Comparison of ENCODE assay signal across 14 cellular contexts in the genomic region with DNA sequence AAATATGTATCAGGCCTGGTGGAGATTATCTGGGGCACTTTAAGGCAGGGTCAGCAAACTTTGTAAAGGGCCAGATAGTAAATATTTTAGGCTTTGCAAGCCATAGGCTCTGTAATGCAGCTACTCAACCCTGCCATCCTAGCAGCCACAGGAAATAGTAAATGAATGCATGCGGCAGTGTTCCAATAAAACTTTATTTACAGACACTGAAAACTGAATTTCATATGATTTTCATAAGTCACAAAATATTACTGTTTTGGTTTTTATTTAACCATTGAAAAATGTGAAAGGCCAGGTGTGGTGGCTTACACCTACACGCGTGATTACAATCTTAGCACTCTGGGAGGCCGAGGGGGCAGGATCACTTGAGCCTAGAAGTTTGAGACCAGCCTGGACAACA.
"Had no signal": no experiment of that assay in that cellular context is flagged by ENCODE, and none has a peak within 500 bp of the region (broad histone marks: within the 10 kb centered on the region; RNA-seq: fewer than 3 reads in every experiment).

No MANE protein-coding gene starts in this region.

- H3K27me3 ChIP-seq: adrenal gland, dorsolateral prefrontal cortex, left lung, right atrium auricular region, tibial nerve, uterus had no signal

- H3K36me3 ChIP-seq: adrenal gland, left lung, right atrium auricular region, tibial nerve, uterus had no signal

- H3K4me3 ChIP-seq: adrenal gland, dorsolateral prefrontal cortex, left lung, right atrium auricular region, tibial nerve, uterus had no signal

- H3K4me3 Mint-ChIP-seq: activated naive CD4-positive, alpha-beta T cell treated with anti-CD3 and anti-CD28 coated beads, Interleukin-2, amount 50 U/mL, for 24 hours; endodermal cell; stimulated activated naive B cell treated with anti-CD40 and anti-IgM and Interleukin-4, amounts not matched to agents 10 μg/mL and 1 μg/mL and 100 μg/mL, for 72 hours had no signal

- H3K27ac ChIP-seq: adrenal gland, right atrium auricular region, tibial nerve, uterus had no signal

- H3K9me3 Mint-ChIP-seq: activated naive CD4-positive, alpha-beta T cell treated with anti-CD3 and anti-CD28 coated beads, Interleukin-2, amount 50 U/mL, for 24 hours; endodermal cell; naive thymus-derived CD8-positive, alpha-beta T cell; stimulated activated naive B cell treated with anti-CD40 and anti-IgM and Interleukin-4, amounts not matched to agents 10 μg/mL and 1 μg/mL and 100 μg/mL, for 72 hours had no signal

- H3K27me3 Mint-ChIP-seq: activated naive CD4-positive, alpha-beta T cell treated with anti-CD3 and anti-CD28 coated beads, Interleukin-2, amount 50 U/mL, for 24 hours; naive thymus-derived CD8-positive, alpha-beta T cell; stimulated activated naive B cell treated with anti-CD40 and anti-IgM and Interleukin-4, amounts not matched to agents 10 μg/mL and 1 μg/mL and 100 μg/mL, for 72 hours had no signal

- ATAC-seq: left lung; naive thymus-derived CD8-positive, alpha-beta T cell; stimulated activated naive B cell treated with anti-CD40 and anti-IgM and Interleukin-4, amounts not matched to agents 10 μg/mL and 1 μg/mL and 100 μg/mL, for 72 hours had no signal

- DNase-seq: activated CD4-positive, alpha-beta T cell treated with anti-CD3 and anti-CD28 coated beads, Interleukin-2, amount 50 U/mL, for 48 hours; dorsolateral prefrontal cortex; erythroblast; left lung; naive thymus-derived CD8-positive, alpha-beta T cell; stimulated activated CD4-positive, alpha-beta T cell treated with anti-CD3 and anti-CD28 coated beads, Interleukin-4, amount 100 ng/mL, for 1 hour; stimulated activated naive B cell treated with anti-CD40 and anti-IgM and Interleukin-4, amounts not matched to agents 10 μg/mL and 1 μg/mL and 100 μg/mL, for 72 hours; substantia nigra; uterus had no signal

- H3K9me3 ChIP-seq: adrenal gland, left lung, right atrium auricular region, tibial nerve, uterus had no signal

- H3K36me3 Mint-ChIP-seq: activated naive CD4-positive, alpha-beta T cell treated with anti-CD3 and anti-CD28 coated beads, Interleukin-2, amount 50 U/mL, for 24 hours; naive thymus-derived CD8-positive, alpha-beta T cell; stimulated activated naive B cell treated with anti-CD40 and anti-IgM and Interleukin-4, amounts not matched to agents 10 μg/mL and 1 μg/mL and 100 μg/mL, for 72 hours had no signal
